Comparison of ENCODE assay signal across 10 cellular contexts in genomic region chr2:58553937-58554336, GRCh38.
DNase-seq lines count a peak whose midpoint lies in the region; ATAC-seq and TF ChIP-seq lines count a peak whose summit lies in the region.
"Had no signal": no experiment of that assay in that cellular context is flagged by ENCODE, and none has a peak within 500 bp of the region (broad histone marks: within the 10 kb centered on the region; RNA-seq: fewer than 3 reads in every experiment).

No MANE protein-coding gene starts in this region.

- TF ChIP-seq CTCF in GM13977 (IDR thresholded peaks at IDR 0.05; ENCODE audit: extremely low read depth, insufficient read depth, missing control alignments): peak; percentile 48
- no peak; the same call in 1 of the 2 replicates for TF ChIP-seq CTCF in PC-9 (conservative IDR thresholded peaks at IDR 0.05)

- no peaks in the 10 kb centered on the region for H3F3A ChIP-seq in PC-9 (ENCODE audit: insufficient read depth, low read depth)

- DNase-seq in AG20443 (ENCODE audit: low spot score) (peak; percentile 15), GM13977 (ENCODE audit: low spot score) (peak; percentile 8), NCI-H69 (lab: John Stamatoyannopoulos, UW) (peak; percentile 41), globus pallidus (ENCODE audit: low spot score) (peak; percentile 59), CD1c-positive myeloid dendritic cell (ENCODE audit: extremely low spot score) (no peak), PC-9 (no peak), NCI-H2081 treated with DMSO at 0.1 percent for 48 hours (lab: John Stamatoyannopoulos, UW) (no peak)
- DNase-seq: adrenal gland, DMS79 had no signal

- no peak overlapping the region for H2AFZ ChIP-seq in PC-9

- POLR2A ChIA-PET in PC-9 (lab: Charles Lee; ENCODE audit: unreplicated experiment): no interaction called here

- ATAC-seq in GM19324 (IDR thresholded peaks at IDR 0.05; ENCODE audit: low FRiP score, unreplicated experiment): no peak

- 0 out of 2 replicates have a peak, but pooled peaks cover 3% of the 10 kb centered on the region for H3K9me3 ChIP-seq in PC-9 (ENCODE audit: insufficient read depth, low read depth)
- H3K9me3 ChIP-seq: adrenal gland had no signal

- CTCF ChIA-PET in PC-9 (lab: Charles Lee): no interaction called here

- H3K9me2 ChIP-seq in PC-9 (ENCODE audit: insufficient read depth): peaks cover 4% of the 10 kb centered on the region; the same call in 1 of the 2 replicates

- H3K27ac ChIP-seq in PC-9: no peak overlapping the region
- H3K27ac ChIP-seq: adrenal gland had no signal

- H3K4me1 ChIP-seq in PC-9 (replicated peaks; ENCODE audit: insufficient read depth): no peaks in the 10 kb centered on the region
- H3K4me1 ChIP-seq: adrenal gland had no signal

- in situ Hi-C loops in GM13977 (cut with MboI; ENCODE audit: low pct_unique_long_range_greater_than_20kb, low sequenced_read_pairs, unreplicated experiment): no loop called here

- no peaks in the 10 kb centered on the region for H3K27me3 ChIP-seq in PC-9 (ENCODE audit: insufficient read depth, low read depth)
- H3K27me3 ChIP-seq: adrenal gland had no signal

- H3K4me2 ChIP-seq in PC-9: no peak overlapping the region

- no TSS peak for BruUV-seq in PC-9 (replicated peaks; lab: Mats Ljungman, UMichigan)

- no peaks in the 10 kb centered on the region for H3K79me2 ChIP-seq in PC-9 (ENCODE audit: low read depth)

- intact Hi-C loops in PC-9 (cut with micrococcal nuclease; ENCODE audit: unreplicated experiment): no loop called here

- H3K36me3 ChIP-seq in PC-9 (ENCODE audit: low read depth): no peaks in the 10 kb centered on the region
- H3K36me3 ChIP-seq: adrenal gland had no signal

- H3K4me3 ChIP-seq in PC-9: no peak overlapping the region
- H3K4me3 ChIP-seq: adrenal gland had no signal

- no peaks in the 10 kb centered on the region for H4K20me1 ChIP-seq in PC-9 (ENCODE audit: insufficient read depth)

Comparison
In these comparisons a context has a peak if more than half of its experiments do, and no peak if none do; other contexts are left out.
1. DNase-seq: peak in AG20443 (single experiment), GM13977 (single experiment), NCI-H69 (single experiment) and globus pallidus (single experiment); none in CD1c-positive myeloid dendritic cell (single experiment), PC-9 (0 of 2) and NCI-H2081 treated with DMSO at 0.1 percent for 48 hours (single experiment).